Comparison of ENCODE assay signal across 1 cellular context in genomic region chr1:44819257-44819593, GRCh38.
A peak's percentile ranks its signal among the peaks of the same experiment; 100 is the strongest.
TF ChIP-seq lines count a peak whose summit lies in the region.

No MANE protein-coding gene starts in this region.

TF ChIP-seq in HEK293, 187 proteins besides CTCF, POLR2A, EP300 and RAD21 (continued from another document):
- TF ChIP-seq, protein P1, sequence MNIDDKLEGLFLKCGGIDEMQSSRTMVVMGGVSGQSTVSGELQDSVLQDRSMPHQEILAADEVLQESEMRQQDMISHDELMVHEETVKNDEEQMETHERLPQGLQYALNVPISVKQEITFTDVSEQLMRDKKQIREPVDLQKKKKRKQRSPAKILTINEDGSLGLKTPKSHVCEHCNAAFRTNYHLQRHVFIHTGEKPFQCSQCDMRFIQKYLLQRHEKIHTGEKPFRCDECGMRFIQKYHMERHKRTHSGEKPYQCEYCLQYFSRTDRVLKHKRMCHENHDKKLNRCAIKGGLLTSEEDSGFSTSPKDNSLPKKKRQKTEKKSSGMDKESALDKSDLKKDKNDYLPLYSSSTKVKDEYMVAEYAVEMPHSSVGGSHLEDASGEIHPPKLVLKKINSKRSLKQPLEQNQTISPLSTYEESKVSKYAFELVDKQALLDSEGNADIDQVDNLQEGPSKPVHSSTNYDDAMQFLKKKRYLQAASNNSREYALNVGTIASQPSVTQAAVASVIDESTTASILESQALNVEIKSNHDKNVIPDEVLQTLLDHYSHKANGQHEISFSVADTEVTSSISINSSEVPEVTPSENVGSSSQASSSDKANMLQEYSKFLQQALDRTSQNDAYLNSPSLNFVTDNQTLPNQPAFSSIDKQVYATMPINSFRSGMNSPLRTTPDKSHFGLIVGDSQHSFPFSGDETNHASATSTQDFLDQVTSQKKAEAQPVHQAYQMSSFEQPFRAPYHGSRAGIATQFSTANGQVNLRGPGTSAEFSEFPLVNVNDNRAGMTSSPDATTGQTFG (tag by site-specific recombination; IDR thresholded peaks at IDR 0.05; ENCODE audit: borderline replicate concordance) = no peak; the same call in 1 of the 2 replicates
- TF ChIP-seq ZBTB20 (tag by site-specific recombination; IDR thresholded peaks at IDR 0.05) (no peak), IKZF3 (tag by site-specific recombination; IDR thresholded peaks at IDR 0.05) (no peak), SCRT1 (tag by site-specific recombination; IDR thresholded peaks at IDR 0.05; ENCODE audit: borderline replicate concordance) (no peak), SP3 (tag by site-specific recombination; IDR thresholded peaks at IDR 0.05) (no peak), ZBTB44 (tag by site-specific recombination; IDR thresholded peaks at IDR 0.05) (peak; percentile 54), ZNF391 (tag by site-specific recombination; IDR thresholded peaks at IDR 0.05; ENCODE audit: borderline replicate concordance, low read depth) (no peak), MEIS1 (CRISPR knock-in tag; IDR thresholded peaks at IDR 0.05; ENCODE audit: borderline replicate concordance) (peak; percentile 41; the same call in 1 of the 2 replicates), ZNF776 (tag by site-specific recombination; IDR thresholded peaks at IDR 0.05; ENCODE audit: borderline replicate concordance) (no peak), GFI1B (tag by site-specific recombination; IDR thresholded peaks at IDR 0.05) (peak; percentile 26; the same call in 1 of the 2 replicates), TCF7L2 (IDR thresholded peaks at IDR 0.05; ENCODE audit: borderline replicate concordance, low read depth, low read length) (peak; percentile 58; the same call in 1 of the 2 replicates), ZNF140 (tag by site-specific recombination; IDR thresholded peaks at IDR 0.05) (no peak), ZNF645 (tag by site-specific recombination; IDR thresholded peaks at IDR 0.05) (no peak)
